In the genomic region with DNA sequence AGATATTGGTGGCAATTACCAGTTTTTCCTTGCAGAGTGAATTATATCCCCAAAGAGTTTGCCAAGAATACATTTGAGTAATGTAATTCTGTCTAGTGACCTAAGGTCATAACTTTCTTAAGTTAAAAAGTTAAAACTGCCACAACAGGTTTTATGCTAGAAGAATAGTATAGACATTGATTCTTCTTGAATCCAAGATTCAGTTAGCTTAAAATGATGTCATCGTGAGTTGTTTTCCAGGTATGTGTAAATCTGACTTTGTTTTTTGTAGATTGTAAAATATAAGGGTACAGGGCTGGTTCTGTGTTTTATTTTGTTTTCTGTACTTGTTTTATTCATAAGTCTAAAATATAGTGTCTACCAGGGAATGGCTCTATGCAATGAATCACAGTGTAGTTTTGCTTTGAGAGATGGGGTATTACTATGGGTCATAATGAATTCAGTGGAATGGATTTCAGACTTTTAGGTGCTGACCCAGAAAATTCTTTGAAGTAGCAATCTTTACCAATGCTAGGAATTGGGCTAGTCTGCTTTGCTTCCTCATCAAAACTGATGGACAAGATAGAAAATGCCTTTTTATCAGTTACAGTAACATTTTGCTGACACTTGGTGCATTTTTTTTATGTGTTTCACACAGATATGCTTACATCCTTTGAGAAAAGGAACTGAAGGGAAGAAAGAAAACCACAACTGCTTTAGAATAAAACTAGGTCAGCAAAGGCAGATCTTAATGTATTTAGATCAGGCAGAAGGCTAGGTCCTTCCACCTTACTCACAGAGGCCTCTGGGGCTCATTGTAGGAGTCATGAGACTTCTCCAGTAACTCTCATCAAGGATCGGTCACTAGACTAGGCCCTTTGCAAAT, we compare ENCODE assay signal across 9 cellular contexts. TPM values are rescaled to one million over a fixed set of nuclear protein-coding genes. Genes with fewer than 3 reads are reported as not detected.
DNase-seq lines count a peak whose midpoint lies in the region; ATAC-seq and TF ChIP-seq lines count a peak whose summit lies in the region.
"Had no signal": no experiment of that assay in that cellular context is flagged by ENCODE, and none has a peak within 500 bp of the region (broad histone marks: within the 10 kb centered on the region; RNA-seq: fewer than 3 reads in every experiment).

No MANE protein-coding gene starts in this region.

- peaks cover 0 to 11% of the 10 kb centered on the region in 2 donors for H3K36me3 Mint-ChIP-seq in CD4-positive, alpha-beta memory T cell
- no peaks in the 10 kb centered on the region for H3K36me3 Mint-ChIP-seq in activated naive CD8-positive, alpha-beta T cell
- peaks cover 19% of the 10 kb centered on the region for H3K36me3 Mint-ChIP-seq in stimulated activated naive CD8-positive, alpha-beta T cell treated with anti-CD3 and anti-CD28 coated beads, Interleukin-15, Interleukin-2, amounts not matched to agents 100 ng/mL and 50 ng/mL, for 24 hours (ENCODE audit: low read depth)

- no peak overlapping the region for H3K4ac ChIP-seq in neuronal stem cell (ENCODE audit: low read length)

- no peak overlapping the region for H2BK5ac ChIP-seq in neuronal stem cell (ENCODE audit: low read length)

- no peak overlapping the region for H3K14ac ChIP-seq in neuronal stem cell (ENCODE audit: low read length)

- H3K27ac ChIP-seq in CD4-positive, alpha-beta memory T cell (ENCODE audit: low read depth, low read length) = peak overlapping the region; percentile 55
- peak overlapping the region in 3 of 59 donors; percentile 14 to 33 (median 21) for H3K27ac ChIP-seq in dorsolateral prefrontal cortex
- H3K27ac ChIP-seq in uterus = no peak overlapping the region
- no peak overlapping the region for H3K27ac ChIP-seq in neuronal stem cell (replicated peaks; ENCODE audit: low read length)
- H3K27ac ChIP-seq: cardiac muscle cell had no signal

- POLR2A ChIA-PET in CD4-positive, alpha-beta memory T cell (lab: Charles Lee; ENCODE audit: partially characterized antibody) = interaction anchor here (1.0 to 8.5 kb wide), 7 partner anchors 10 to 176 kb away, joined by 3 to 95 read pairs (median 8); no protein-coding TSS in a partner anchor

- peak overlapping the region in 1 of 2 donors; percentile 30 for H3K4me3 ChIP-seq in CD4-positive, alpha-beta memory T cell (ENCODE audit: low read length in 2 of 2)
- H3K4me3 ChIP-seq in dorsolateral prefrontal cortex (no peak overlapping the region), uterus (no peak overlapping the region), neuronal stem cell (ENCODE audit: low read length in 2 of 2) (no peak overlapping the region)
- H3K4me3 ChIP-seq: cardiac muscle cell had no signal

- TF ChIP-seq POLR2A in uterus (IDR thresholded peaks at IDR 0.05) = no peak

- intact Hi-C loops in CD4-positive, alpha-beta memory T cell (cut with micrococcal nuclease) = loop anchor here (1.0 kb wide), 2 partner anchors 11 to 14 kb away; no protein-coding TSS in a partner anchor
- intact Hi-C loops in dorsolateral prefrontal cortex (cut with DNase I) = no loop called here
- intact Hi-C loops in uterus (cut with DNase I; ENCODE audit: low total_unique reads) = no loop called here

- no peaks in the 10 kb centered on the region for H3K79me1 ChIP-seq in neuronal stem cell (ENCODE audit: low read depth, low read length)

- CTCF ChIA-PET in CD4-positive, alpha-beta memory T cell (lab: Charles Lee; ENCODE audit: partially characterized antibody) = interaction anchor here (1.0 to 10.8 kb wide), 5 partner anchors 11 to 115 kb away, joined by 3 to 133 read pairs (median 11); no protein-coding TSS in a partner anchor

- peak overlapping the region; percentile 56 to 86 (median 78) for H3K4me3 Mint-ChIP-seq in CD4-positive, alpha-beta memory T cell
- H3K4me3 Mint-ChIP-seq in activated naive CD8-positive, alpha-beta T cell = peak overlapping the region; percentile 41
- peak overlapping the region; percentile 45 for H3K4me3 Mint-ChIP-seq in stimulated activated naive CD8-positive, alpha-beta T cell treated with anti-CD3 and anti-CD28 coated beads, Interleukin-15, Interleukin-2, amounts not matched to agents 100 ng/mL and 50 ng/mL, for 24 hours

- H2BK120ac ChIP-seq in neuronal stem cell (ENCODE audit: low read depth, low read length) = no peak overlapping the region

- peaks cover 0 to 10% (median 6%) of the 10 kb centered on the region in 8 donors for H3K9me3 Mint-ChIP-seq in CD4-positive, alpha-beta memory T cell
- peaks cover 6% of the 10 kb centered on the region for H3K9me3 Mint-ChIP-seq in activated naive CD8-positive, alpha-beta T cell (ENCODE audit: low read depth)
- H3K9me3 Mint-ChIP-seq in stimulated activated naive CD8-positive, alpha-beta T cell treated with anti-CD3 and anti-CD28 coated beads, Interleukin-15, Interleukin-2, amounts not matched to agents 100 ng/mL and 50 ng/mL, for 24 hours = peaks cover 15% of the 10 kb centered on the region

- no peak overlapping the region for H3K18ac ChIP-seq in neuronal stem cell (ENCODE audit: low read length)

- no peak overlapping the region for H2AFZ ChIP-seq in neuronal stem cell (ENCODE audit: low read length)

- ATAC-seq in GM19438 (IDR thresholded peaks at IDR 0.05; ENCODE audit: low read depth, unreplicated experiment) (peak; percentile 43), HG03457 (IDR thresholded peaks at IDR 0.05; ENCODE audit: unreplicated experiment) (peak; percentile 26)

- H3K9me3 ChIP-seq in CD4-positive, alpha-beta memory T cell (ENCODE audit: control insufficient read depth in 1 of 2, low read length in 2 of 2) = peaks cover 0 to 4% of the 10 kb centered on the region in 2 donors
- H3K9me3 ChIP-seq in uterus (no peaks in the 10 kb centered on the region), neuronal stem cell (replicated peaks in 1 of 2; ENCODE audit: control insufficient read depth in 2 of 2, insufficient read depth in 1 of 2, low read depth in 1 of 2, low read length in 2 of 2) (peaks cover 4 to 18% of the 10 kb centered on the region in 2 donors)

- H3K23ac ChIP-seq in neuronal stem cell (ENCODE audit: low read depth, low read length, poor library complexity) = no peak overlapping the region

- no peaks in the 10 kb centered on the region for H3K27me3 ChIP-seq in CD4-positive, alpha-beta memory T cell (ENCODE audit: insufficient read depth, low read length)
- H3K27me3 ChIP-seq in dorsolateral prefrontal cortex (no peaks in the 10 kb centered on the region), uterus (no peaks in the 10 kb centered on the region), neuronal stem cell (ENCODE audit: control insufficient read depth in 3 of 3, insufficient read depth in 3 of 3, low read depth in 1 of 3, low read length in 3 of 3) (no peaks in the 10 kb centered on the region)
- H3K27me3 ChIP-seq: cardiac muscle cell had no signal

- DNase-seq in CD4-positive, alpha-beta memory T cell = peak; percentile 65 to 77 (median 69)
- DNase-seq in dorsolateral prefrontal cortex (no peak), uterus (no peak), neuronal stem cell (ENCODE audit: low spot score) (no peak)

- H3K9ac ChIP-seq in neuronal stem cell (ENCODE audit: low read depth, low read length, poor library complexity) = no peak overlapping the region

- WGBS in neuronal stem cell (ENCODE audit: extremely low coverage in 2 of 2, insufficient read length in 2 of 2, insufficient replicate concordance in 1 of 2), 2 donors = no CpG with 5 or more reads among the region's 2 CpGs

- no peak overlapping the region for H2BK12ac ChIP-seq in neuronal stem cell (ENCODE audit: low read length)

- no peak overlapping the region for H4K8ac ChIP-seq in neuronal stem cell (ENCODE audit: low read depth, low read length)

- no peak for TF ChIP-seq CTCF in dorsolateral prefrontal cortex (IDR thresholded peaks at IDR 0.05 in 54 of 56, conservative IDR thresholded peaks at IDR 0.05 in 2 of 56; ENCODE audit: low read depth in 1 of 56, partially characterized antibody in 56 of 56)
- TF ChIP-seq CTCF in uterus (IDR thresholded peaks at IDR 0.05) = no peak

- no peak overlapping the region for H3K4me2 ChIP-seq in neuronal stem cell (ENCODE audit: insufficient read depth, low read length, poor library complexity, severe bottlenecking)

- H3K27me3 Mint-ChIP-seq in CD4-positive, alpha-beta memory T cell = no peaks in the 10 kb centered on the region
- H3K27me3 Mint-ChIP-seq in activated naive CD8-positive, alpha-beta T cell = no peaks in the 10 kb centered on the region
- no peaks in the 10 kb centered on the region for H3K27me3 Mint-ChIP-seq in stimulated activated naive CD8-positive, alpha-beta T cell treated with anti-CD3 and anti-CD28 coated beads, Interleukin-15, Interleukin-2, amounts not matched to agents 100 ng/mL and 50 ng/mL, for 24 hours

- peaks cover 94% of the 10 kb centered on the region for H3K4me1 ChIP-seq in CD4-positive, alpha-beta memory T cell (ENCODE audit: insufficient read depth, low read length)
- peaks cover 0 to 5% of the 10 kb centered on the region in 2 donors for H3K4me1 ChIP-seq in uterus
- H3K4me1 ChIP-seq in neuronal stem cell (ENCODE audit: control insufficient read depth in 2 of 2, insufficient read depth in 1 of 2, low read depth in 1 of 2, low read length in 2 of 2) = no peaks in the 10 kb centered on the region

- peaks cover 75 to 94% (median 87%) of the 10 kb centered on the region in 4 donors for H3K4me1 Mint-ChIP-seq in CD4-positive, alpha-beta memory T cell
- H3K4me1 Mint-ChIP-seq in activated naive CD8-positive, alpha-beta T cell (ENCODE audit: low read depth) = peaks cover 76% of the 10 kb centered on the region
- H3K4me1 Mint-ChIP-seq in stimulated activated naive CD8-positive, alpha-beta T cell treated with anti-CD3 and anti-CD28 coated beads, Interleukin-15, Interleukin-2, amounts not matched to agents 100 ng/mL and 50 ng/mL, for 24 hours (ENCODE audit: low read depth) = peaks cover 90% of the 10 kb centered on the region

- no peak overlapping the region for H4K91ac ChIP-seq in neuronal stem cell (ENCODE audit: low read depth, low read length, poor library complexity)

- peak overlapping the region; percentile 83 to 97 (median 92) for H3K27ac Mint-ChIP-seq in CD4-positive, alpha-beta memory T cell
- peak overlapping the region; percentile 83 for H3K27ac Mint-ChIP-seq in activated naive CD8-positive, alpha-beta T cell
- peak overlapping the region; percentile 86 for H3K27ac Mint-ChIP-seq in stimulated activated naive CD8-positive, alpha-beta T cell treated with anti-CD3 and anti-CD28 coated beads, Interleukin-15, Interleukin-2, amounts not matched to agents 100 ng/mL and 50 ng/mL, for 24 hours

- no peak overlapping the region for H2AK5ac ChIP-seq in neuronal stem cell (ENCODE audit: low read depth, low read length)

- no peak overlapping the region for H2BK15ac ChIP-seq in neuronal stem cell (ENCODE audit: low read length)

- H3K36me3 ChIP-seq in CD4-positive, alpha-beta memory T cell (ENCODE audit: insufficient read depth, low read length) = no peaks in the 10 kb centered on the region
- H3K36me3 ChIP-seq in uterus = no peaks in the 10 kb centered on the region
- no peaks in the 10 kb centered on the region for H3K36me3 ChIP-seq in neuronal stem cell (replicated peaks in 1 of 2; ENCODE audit: control insufficient read depth in 2 of 2, insufficient read depth in 2 of 2, low read length in 2 of 2)
- H3K36me3 ChIP-seq: cardiac muscle cell had no signal

RNA-seq across cellular contexts. Expression of gene MGAT5, which starts 20.8 kb away (rescaled TPM):
- total RNA-seq in CD4-positive, alpha-beta memory T cell = 10 to 100 TPM; 78.1 to 81.3 TPM
- 10 to 100 TPM in 1 of 2 donors, 1 to 10 TPM in 1; 4.4 to 17.9 TPM for polyA plus RNA-seq in CD4-positive, alpha-beta memory T cell
- total RNA-seq in dorsolateral prefrontal cortex (10 to 100 TPM; 58.2 to 97.2 (median 74.5) TPM), uterus (10 to 100 TPM; 10.3 to 53.2 (median 27.0) TPM)
- 15.1 TPM for polyA plus RNA-seq in neuronal stem cell (2013, experiment 1 of 2)
- polyA plus RNA-seq in neuronal stem cell (2013, experiment 2 of 2) = 14.4 TPM

Comparison
In these comparisons a context has a peak if more than half of its experiments do, and no peak if none do; other contexts are left out.
1. DNase-seq: peak in CD4-positive, alpha-beta memory T cell (5 of 5); none in dorsolateral prefrontal cortex (0 of 10), uterus (0 of 2) and neuronal stem cell (single experiment).
2. Peak in every context shown above with its lines, with median percentiles within 50 percentile points of each other: H3K27ac Mint-ChIP-seq and H3K4me3 Mint-ChIP-seq.